In the genomic region with DNA sequence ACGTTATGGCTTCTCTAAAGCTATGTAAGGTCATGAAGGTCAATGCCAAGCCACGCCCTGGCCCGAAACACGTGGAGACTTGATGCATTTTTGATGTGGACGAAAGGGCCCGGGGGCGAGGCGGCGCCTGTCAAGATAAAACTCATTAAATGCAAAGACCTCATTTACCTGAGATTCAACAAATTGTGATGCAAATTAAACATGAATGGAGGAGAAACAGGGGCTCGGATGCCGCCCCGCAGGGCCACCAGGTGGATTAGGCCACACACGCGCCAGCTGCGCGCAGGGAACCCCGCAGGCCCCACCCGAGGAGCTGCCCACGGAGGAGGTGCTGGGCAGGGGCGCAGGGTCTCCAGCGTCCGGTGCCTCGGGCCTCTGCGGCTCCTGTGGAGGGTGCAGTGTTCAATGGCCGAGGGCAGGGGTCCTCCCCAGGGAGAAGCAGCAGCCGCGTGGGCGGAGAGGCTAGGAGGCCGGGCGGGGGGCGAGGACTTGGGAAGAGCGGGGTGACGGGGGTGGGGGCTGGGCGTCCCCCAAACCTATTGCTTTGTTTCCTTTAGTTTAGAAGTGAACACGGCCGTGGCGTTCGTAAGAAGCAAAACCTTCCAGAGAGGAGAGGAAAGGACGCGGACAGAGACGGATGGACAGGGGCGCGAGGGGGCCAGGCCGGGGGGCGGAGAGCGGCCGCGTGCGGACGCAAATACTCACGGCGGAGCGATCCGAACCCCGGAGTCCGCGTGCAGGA, we compare ENCODE assay signal across 10 cellular contexts. TPM values are rescaled to one million over a fixed set of nuclear protein-coding genes. Genes with fewer than 3 reads are reported as not detected.
DNase-seq lines count a peak whose midpoint lies in the region; ATAC-seq and TF ChIP-seq lines count a peak whose summit lies in the region.
"Had no signal": no experiment of that assay in that cellular context is flagged by ENCODE, and none has a peak within 500 bp of the region (broad histone marks: within the 10 kb centered on the region; RNA-seq: fewer than 3 reads in every experiment).

No MANE protein-coding gene starts in this region.

- in situ Hi-C loops in IMR-90 (cut with MboI; ENCODE audit: low sequenced_read_pairs): no loop called here

- no peak overlapping the region for H3K18ac ChIP-seq in IMR-90 (ENCODE audit: low read depth, low read length)

- no peak overlapping the region for H4K8ac ChIP-seq in IMR-90 (ENCODE audit: low read depth in 2 of 2, low read length in 2 of 2)

- H3K4me1 Mint-ChIP-seq in stimulated activated naive B cell treated with anti-CD40 and anti-IgM and Interleukin-4, amounts not matched to agents 10 μg/mL and 1 μg/mL and 100 μg/mL, for 72 hours: peaks cover 23 to 41% of the 10 kb centered on the region in 2 donors

- peaks cover 4 to 8% of the 10 kb centered on the region in 2 donors for H3K36me3 Mint-ChIP-seq in stimulated activated naive B cell treated with anti-CD40 and anti-IgM and Interleukin-4, amounts not matched to agents 10 μg/mL and 1 μg/mL and 100 μg/mL, for 72 hours

- H3K4me1 ChIP-seq in IMR-90 (ENCODE audit: control insufficient read depth, insufficient read depth, low read length): peaks cover 5% of the 10 kb centered on the region
- peaks cover 28% of the 10 kb centered on the region for H3K4me1 ChIP-seq in colonic mucosa

- peaks cover 46% of the 10 kb centered on the region for H3K27me3 ChIP-seq in IMR-90 (ENCODE audit: control insufficient read depth, insufficient read depth, low read length)
- peaks cover 24% of the 10 kb centered on the region for H3K27me3 ChIP-seq in colonic mucosa

- no peak for TF ChIP-seq POLR2A in IMR-90 (IDR thresholded peaks at IDR 0.05; ENCODE audit: low read depth, low read length)
- no peak for TF ChIP-seq POLR2A in lower leg skin (IDR thresholded peaks at IDR 0.05)

- no peak overlapping the region for H3K56ac ChIP-seq in IMR-90 (ENCODE audit: extremely low read depth, insufficient read depth, low read length)

- no peak overlapping the region for H2BK15ac ChIP-seq in IMR-90 (ENCODE audit: low read depth, low read length)

- H3K4me2 ChIP-seq in IMR-90 (ENCODE audit: low read depth, low read length): 0 out of 2 replicates have a peak overlapping the region, but pooled peaks have one; percentile 5

- peak overlapping the region; percentile 75 to 78 for H3K4me3 Mint-ChIP-seq in stimulated activated naive B cell treated with anti-CD40 and anti-IgM and Interleukin-4, amounts not matched to agents 10 μg/mL and 1 μg/mL and 100 μg/mL, for 72 hours

- no peak overlapping the region for H2BK20ac ChIP-seq in IMR-90 (ENCODE audit: low read depth, low read length)

- H3K9me1 ChIP-seq in IMR-90 (ENCODE audit: insufficient read depth, low read length): peaks cover 3% of the 10 kb centered on the region; the same call in 1 of the 2 replicates

- no peak overlapping the region for H3K4ac ChIP-seq in IMR-90 (ENCODE audit: low read depth, low read length)

- H4K91ac ChIP-seq in IMR-90 (ENCODE audit: insufficient read depth, low read depth, low read length): no peak overlapping the region

- WGBS in IMR-90 (ENCODE audit: extremely low coverage in 2 of 2, insufficient read length in 1 of 2), 2 experiments: 23% methylated on average over 20 of the region's 57 CpGs; no CpG with 5 or more reads in 1 of the 2 experiments
- 14 to 18% methylated on average over 54 of the region's 57 CpGs for WGBS in lower leg skin, 2 donors

- no peak overlapping the region for H3K14ac ChIP-seq in IMR-90 (replicated peaks; ENCODE audit: low read depth, low read length)

- no peak overlapping the region for H2BK5ac ChIP-seq in IMR-90 (ENCODE audit: low read depth, low read length, poor library complexity, severe bottlenecking)

- no peak overlapping the region for H3K23ac ChIP-seq in IMR-90 (ENCODE audit: low read depth, low read length)

- no peaks in the 10 kb centered on the region for H3K9me3 Mint-ChIP-seq in stimulated activated naive B cell treated with anti-CD40 and anti-IgM and Interleukin-4, amounts not matched to agents 10 μg/mL and 1 μg/mL and 100 μg/mL, for 72 hours

- peaks cover 5% of the 10 kb centered on the region; the same call in 1 of the 2 replicates for H4K20me1 ChIP-seq in IMR-90 (ENCODE audit: insufficient read depth, low read length)

- H2AK5ac ChIP-seq in IMR-90 (ENCODE audit: low read depth, low read length): no peak overlapping the region

- POLR2A ChIA-PET in IMR-90 (lab: Charles Lee; ENCODE audit: unreplicated experiment): no interaction called here

- H3K36me3 ChIP-seq in IMR-90 (ENCODE audit: control insufficient read depth, insufficient read depth, low read length): no peaks in the 10 kb centered on the region
- H3K36me3 ChIP-seq in colonic mucosa: no peaks in the 10 kb centered on the region

- CTCF ChIA-PET in IMR-90 (lab: Yijun Ruan, JAX): no interaction called here

- no peak for ATAC-seq in IMR-90 (ENCODE audit: low read depth)
- ATAC-seq in stimulated activated naive B cell treated with anti-CD40 and anti-IgM and Interleukin-4, amounts not matched to agents 10 μg/mL and 1 μg/mL and 100 μg/mL, for 72 hours (replicated peaks): no peak
- ATAC-seq: activated CD4-positive, CD25-positive, alpha-beta regulatory T cell treated with anti-CD3 and anti-CD28 coated beads, Interleukin-2, amount 50 U/mL, for 24 hours had no signal

- H3K27ac ChIP-seq in IMR-90 (ENCODE audit: insufficient read depth, low read length): no peak overlapping the region
- H3K27ac ChIP-seq in colonic mucosa: no peak overlapping the region

- BruUV-seq in IMR-90 (replicated peaks; lab: Mats Ljungman, UMichigan): no TSS peak

- intact Hi-C loops in IMR-90 (cut with micrococcal nuclease): loop anchor here (10.0 kb wide), 1 partner anchor 149 kb away; the partner anchor contains the start of genes GAK and TMEM175
- intact Hi-C loops in colonic mucosa (cut with DNase I): no loop called here
- intact Hi-C loops in lower leg skin (cut with DNase I; ENCODE audit: low total_unique reads): no loop called here

- H4K5ac ChIP-seq in IMR-90 (ENCODE audit: low read depth, low read length): no peak overlapping the region

- TF ChIP-seq CTCF in IMR-90 (conservative IDR thresholded peaks at IDR 0.05; ENCODE audit: low read depth, low read length): no peak
- TF ChIP-seq CTCF in colonic mucosa (IDR thresholded peaks at IDR 0.05): no peak
- no peak for TF ChIP-seq CTCF in lower leg skin (IDR thresholded peaks at IDR 0.05)

- peaks cover 0 to 9% of the 10 kb centered on the region in 2 experiments; a peak in 2 of 4 replicates for H3K79me1 ChIP-seq in IMR-90 (ENCODE audit: low read depth in 1 of 2, low read length in 2 of 2)

- no peaks in the 10 kb centered on the region for H3K9me3 ChIP-seq in IMR-90 (ENCODE audit: control insufficient read depth, insufficient read depth, low read length)
- H3K9me3 ChIP-seq in colonic mucosa: no peaks in the 10 kb centered on the region

- TF ChIP-seq RAD21 in IMR-90 (IDR thresholded peaks at IDR 0.05; ENCODE audit: low read length): no peak

- dilution Hi-C loops in IMR-90 (cut with HindIII; ENCODE audit: low sequenced_read_pairs, unreplicated experiment): no loop called here

- H3K4me3 ChIP-seq in IMR-90 (ENCODE audit: insufficient read depth, low read depth, low read length): no peak overlapping the region
- H3K4me3 ChIP-seq in colonic mucosa: peak overlapping the region; percentile 13
- H3K4me3 ChIP-seq in lower leg skin (ENCODE audit: low read depth, poor library complexity, severe bottlenecking): peak overlapping the region; percentile 9

- peaks cover 38 to 56% of the 10 kb centered on the region in 2 donors for H3K27me3 Mint-ChIP-seq in stimulated activated naive B cell treated with anti-CD40 and anti-IgM and Interleukin-4, amounts not matched to agents 10 μg/mL and 1 μg/mL and 100 μg/mL, for 72 hours

- no peak overlapping the region for H3K9ac ChIP-seq in IMR-90 (ENCODE audit: low read depth, low read length)
- H3K9ac ChIP-seq in colonic mucosa (ENCODE audit: low read depth in 2 of 2, low read length in 2 of 2): no peak overlapping the region

- H2AFZ ChIP-seq in IMR-90 (replicated peaks; ENCODE audit: low read length, poor library complexity): no peak overlapping the region

- DNase-seq in IMR-90 (no peak), colonic mucosa (peak; percentile 27), lower leg skin (ENCODE audit: low spot score in 2 of 2) (no peak), NCI-H510A (lab: John Stamatoyannopoulos, UW) (no peak), mesenteric fat pad (ENCODE audit: low spot score) (no peak), NOMO-1 (lab: John Stamatoyannopoulos, UW; ENCODE audit: unreplicated experiment in 2 of 2) (no peak)
- no peak for DNase-seq in stimulated activated naive B cell treated with anti-CD40 and anti-IgM and Interleukin-4, amounts not matched to agents 10 μg/mL and 1 μg/mL and 100 μg/mL, for 72 hours
- DNase-seq in stimulated activated CD4-positive, alpha-beta T cell treated with anti-CD3 and anti-CD28 coated beads, Interleukin-4, amount 100 ng/mL, for 1 hour: no peak
- DNase-seq: NCI-H1694 had no signal

- H2AK9ac ChIP-seq in IMR-90 (replicated peaks; ENCODE audit: low read depth, low read length, poor library complexity): no peak overlapping the region

- no peak overlapping the region for H2BK120ac ChIP-seq in IMR-90 (ENCODE audit: low read depth, low read length)

- peak overlapping the region; percentile 79 for H3K27ac Mint-ChIP-seq in stimulated activated naive B cell treated with anti-CD40 and anti-IgM and Interleukin-4, amounts not matched to agents 10 μg/mL and 1 μg/mL and 100 μg/mL, for 72 hours

TF ChIP-seq in IMR-90, 13 proteins besides CTCF, POLR2A, EP300 and RAD21 (continues in another document):
- TF ChIP-seq MAZ (IDR thresholded peaks at IDR 0.05; ENCODE audit: borderline replicate concordance, low read depth, low read length): no peak
- TF ChIP-seq CHD1 (IDR thresholded peaks at IDR 0.05; ENCODE audit: low read depth, low read length): no peak
- TF ChIP-seq SMC3 (IDR thresholded peaks at IDR 0.05; ENCODE audit: low read depth, low read length): no peak
- TF ChIP-seq RFX5 (IDR thresholded peaks at IDR 0.05; ENCODE audit: low read depth, low read length): no peak
- no peak for TF ChIP-seq MXI1 (IDR thresholded peaks at IDR 0.05; ENCODE audit: borderline replicate concordance, low read depth, low read length)
- no peak for TF ChIP-seq FOS (IDR thresholded peaks at IDR 0.05; ENCODE audit: low read depth, low read length)
- no peak for TF ChIP-seq BHLHE40 (IDR thresholded peaks at IDR 0.05; ENCODE audit: low read depth, low read length)

RNA-seq across cellular contexts. Expression of gene CPLX1, which starts 40.4 kb away (rescaled TPM):
- total RNA-seq in IMR-90 (2012; rRNA removed): not detected in 2 replicates
- polyA plus RNA-seq in IMR-90 (2012; rRNA removed): 0.05 and 0.06 TPM in 2 replicates
- polyA plus RNA-seq in IMR-90 (2012; cell fraction: cytosol; rRNA removed): 0.05 and 0.13 TPM in 2 replicates
- polyA plus RNA-seq in IMR-90 (2012; cell fraction: nucleus; rRNA removed; ENCODE audit: low replicate concordance): 0.25 and 0.30 TPM in 2 replicates
- 10 to 100 TPM in 1 of 2 donors, 1 to 10 TPM in 1; 2.7 to 16.5 TPM for total RNA-seq in colonic mucosa
- under 1 TPM in 3 of 4 donors, not detected in 1; 0.12 to 0.34 (median 0.13) TPM for total RNA-seq in lower leg skin
- 3.0 TPM for total RNA-seq in mesenteric fat pad
